8 cellular contexts compared by ENCODE assay signal in genomic region chr22:30968015-30968923, GRCh38. TPM values are rescaled to one million over a fixed set of nuclear protein-coding genes. Genes with fewer than 3 reads are reported as not detected.
DNase-seq lines count a peak whose midpoint lies in the region; ATAC-seq and TF ChIP-seq lines count a peak whose summit lies in the region.

Gene MORC2 (minus strand): TSS chr22:30968774. CDS start chr22:30967889, 885 bp downstream.

- ATAC-seq in HG02610 (IDR thresholded peaks at IDR 0.05; ENCODE audit: unreplicated experiment): peak; percentile 16
- ATAC-seq in sciatic nerve: peak; percentile 7

- DNase-seq in SIG-M5 treated with dmso at 0.1 percent for 504 hours (lab: John Stamatoyannopoulos, UW; ENCODE audit: unreplicated experiment) (peak; percentile 27), SIG-M5 (lab: John Stamatoyannopoulos, UW) (no peak), NCI-H1930 (lab: John Stamatoyannopoulos, UW) (peak; percentile 65), astrocyte of the cerebellum (ENCODE audit: low read depth) (no peak), sciatic nerve (ENCODE audit: low spot score) (no peak), NCI-H1092 treated with DMSO at 0.1 percent for 48 hours (lab: John Stamatoyannopoulos, UW) (no peak)

- in situ Hi-C loops in astrocyte of the cerebellum (cut with HindIII; ENCODE audit: low sequenced_read_pairs): no loop called here

- no peak for TF ChIP-seq CTCF in astrocyte of the cerebellum (IDR thresholded peaks at IDR 0.05; ENCODE audit: low read depth, low read length, missing control alignments)

- intact Hi-C loops in sciatic nerve (cut with DNase I): loop anchor here (5.0 kb wide), 1 partner anchor 119 kb away; no protein-coding TSS in a partner anchor

- H3K4me3 ChIP-seq in astrocyte of the cerebellum (ENCODE audit: low read depth, low read length) (peak within 1 kb of the TSS; percentile 81), iPS-11a (ENCODE audit: low read depth, low read length) (peak within 1 kb of the TSS; percentile 80)

RNA-seq across cellular contexts. Expression of gene MORC2, which starts in this region (rescaled TPM):
- total RNA-seq in sciatic nerve: 29.5 TPM

Comparison
In these comparisons a context has a peak if more than half of its experiments do, and no peak if none do; other contexts are left out.
1. DNase-seq: peak in SIG-M5 treated with dmso at 0.1 percent for 504 hours (single experiment) and NCI-H1930 (2 of 2); none in SIG-M5 (single experiment), astrocyte of the cerebellum (single experiment), sciatic nerve (single experiment) and NCI-H1092 treated with DMSO at 0.1 percent for 48 hours (single experiment).